In genomic region chr12:96061864-96062453, GRCh38 we compare ENCODE assay signal across 8 cellular contexts. TPM values are rescaled to one million over a fixed set of nuclear protein-coding genes. Genes with fewer than 3 reads are reported as not detected.
DNase-seq lines count a peak whose midpoint lies in the region; ATAC-seq, FAIRE-seq and TF ChIP-seq lines count a peak whose summit lies in the region.

No MANE protein-coding gene starts in this region.

- H3K9me2 ChIP-seq in PC-3 (replicated peaks; ENCODE audit: low read length): no peaks in the 10 kb centered on the region

- no peaks in the 10 kb centered on the region for H3K9me3 ChIP-seq in PC-3 (ENCODE audit: low read length)
- no peaks in the 10 kb centered on the region for H3K9me3 ChIP-seq in neutrophil
- H3K9me3 ChIP-seq in suprapubic skin: no peaks in the 10 kb centered on the region

- CTCF ChIA-PET in PC-3 (lab: Charles Lee): interaction anchor here (0.6 kb wide), 2 partner anchors 147 to 154 kb away, joined by 3 to 14 read pairs; no protein-coding TSS in a partner anchor

- no peak overlapping the region for H3K27ac Mint-ChIP-seq in activated T-cell treated with anti-CD3 and anti-CD28 coated beads, Interleukin-2, amount 50 U/mL, for 24 hours

- no TSS peak for BruUV-seq in PC-3 (replicated peaks; lab: Mats Ljungman, UMichigan)

- H3K9ac ChIP-seq in PC-3 (ENCODE audit: low read length): no peak overlapping the region

- no peak for TF ChIP-seq EP300 in suprapubic skin (IDR thresholded peaks at IDR 0.05)

- TF ChIP-seq POLR2A in suprapubic skin (IDR thresholded peaks at IDR 0.05): no peak

- H3K4me3 Mint-ChIP-seq in activated T-cell treated with anti-CD3 and anti-CD28 coated beads, Interleukin-2, amount 50 U/mL, for 24 hours: no peak overlapping the region

- H3K36me3 ChIP-seq in PC-3 (ENCODE audit: low read depth, low read length) (no peaks in the 10 kb centered on the region), neutrophil (no peaks in the 10 kb centered on the region), suprapubic skin (no peaks in the 10 kb centered on the region)

- no peaks in the 10 kb centered on the region for H3K79me2 ChIP-seq in PC-3 (ENCODE audit: low read length)

- DNase-seq in COLO829 (ENCODE audit: low spot score) (peak; percentile 67), HTR-8/SVneo (ENCODE audit: insufficient read length, low spot score) (peak; percentile 70), PC-3 (peak; percentile 89), fibroblast of pulmonary artery (ENCODE audit: low read depth) (peak; percentile 93), suprapubic skin (ENCODE audit: low spot score in 2 of 2) (peak in 1 of 2 donors; percentile 76)
- peak; percentile 77 for DNase-seq in activated T-cell treated with anti-CD3 and anti-CD28 coated beads, Interleukin-2, amount 50 U/mL, for 24 hours

- no peaks in the 10 kb centered on the region for H3K9me3 Mint-ChIP-seq in activated T-cell treated with anti-CD3 and anti-CD28 coated beads, Interleukin-2, amount 50 U/mL, for 24 hours

- H3K4me3 ChIP-seq in PC-3 (ENCODE audit: low read length) (no peak overlapping the region), fibroblast of pulmonary artery (replicated peaks; ENCODE audit: low read depth, low read length) (no peak overlapping the region), neutrophil (ENCODE audit: low read depth in 1 of 2, low read length in 1 of 2) (no peak overlapping the region), suprapubic skin (no peak overlapping the region)

- H3K27me3 ChIP-seq in PC-3 (ENCODE audit: low read length) (no peaks in the 10 kb centered on the region), neutrophil (no peaks in the 10 kb centered on the region), suprapubic skin (no peaks in the 10 kb centered on the region)

- 40% methylated on average over 4 of the region's 4 CpGs for WGBS in suprapubic skin

- intact Hi-C loops in PC-3 (cut with micrococcal nuclease): loop anchor here (1.0 to 5.0 kb wide), 6 partner anchors 47 to 454 kb away; partner anchors contain the start of gene CDK17

- FAIRE-seq in HTR-8/SVneo (lab: Jason Lieb, UNC): no peak

- peaks cover 28% of the 10 kb centered on the region for H3K4me1 Mint-ChIP-seq in activated T-cell treated with anti-CD3 and anti-CD28 coated beads, Interleukin-2, amount 50 U/mL, for 24 hours (ENCODE audit: low read depth)

- H3K27ac ChIP-seq in PC-3 (ENCODE audit: low read length) (no peak overlapping the region), neutrophil (no peak overlapping the region), suprapubic skin (no peak overlapping the region)

- H3F3A ChIP-seq in PC-3 (ENCODE audit: low read length, unreplicated experiment): no peaks in the 10 kb centered on the region

- no peaks in the 10 kb centered on the region for H3K4me1 ChIP-seq in PC-3 (ENCODE audit: insufficient read depth, low read length)
- peaks cover 12 to 15% of the 10 kb centered on the region in 2 experiments for H3K4me1 ChIP-seq in neutrophil (ENCODE audit: control insufficient read depth in 1 of 2, insufficient read depth in 1 of 2, low read depth in 1 of 2, low read length in 1 of 2)
- H3K4me1 ChIP-seq in suprapubic skin: peaks cover 5% of the 10 kb centered on the region

- H3K4me2 ChIP-seq in PC-3 (ENCODE audit: low read length): no peak overlapping the region

- no peaks in the 10 kb centered on the region for H3K27me3 Mint-ChIP-seq in activated T-cell treated with anti-CD3 and anti-CD28 coated beads, Interleukin-2, amount 50 U/mL, for 24 hours

- no peaks in the 10 kb centered on the region for H4K20me1 ChIP-seq in PC-3 (ENCODE audit: low read length)

- POLR2A ChIA-PET in PC-3 (lab: Charles Lee; ENCODE audit: unreplicated experiment): no interaction called here

- TF ChIP-seq CTCF in PC-3 (conservative IDR thresholded peaks at IDR 0.05; ENCODE audit: low read depth, low read length) (peak; percentile 91), fibroblast of pulmonary artery (IDR thresholded peaks at IDR 0.05; ENCODE audit: low read length, missing control alignments) (peak; percentile 85), neutrophil (IDR thresholded peaks at IDR 0.05) (peak; percentile 51), suprapubic skin (IDR thresholded peaks at IDR 0.05) (peak; percentile 64 to 90)

- no peaks in the 10 kb centered on the region for H3K36me3 Mint-ChIP-seq in activated T-cell treated with anti-CD3 and anti-CD28 coated beads, Interleukin-2, amount 50 U/mL, for 24 hours (ENCODE audit: low read depth)

- H2AFZ ChIP-seq in PC-3 (ENCODE audit: low read length): peak overlapping the region; percentile 51; the same call in 1 of the 2 replicates

- ATAC-seq in GM19455 (IDR thresholded peaks at IDR 0.05; ENCODE audit: unreplicated experiment): peak; percentile 73
- ATAC-seq in PC-3: peak; percentile 92

RNA-seq across cellular contexts. Expression of gene LTA4H, which starts 26.6 kb away (rescaled TPM):
- total RNA-seq in PC-3 (2014; rRNA removed) (53.5 and 58.4 TPM in 2 replicates), suprapubic skin (10 to 100 TPM; 61.8 to 89.7 (median 80.1) TPM)
